Comparison of ENCODE assay signal across 8 cellular contexts in genomic region chr16:85151603-85152413, GRCh38. TPM values are rescaled to one million over a fixed set of nuclear protein-coding genes. Genes with fewer than 3 reads are reported as not detected.
DNase-seq lines count a peak whose midpoint lies in the region; ATAC-seq and TF ChIP-seq lines count a peak whose summit lies in the region.

No MANE protein-coding gene starts in this region.

- peaks cover 0 to 20% (median 0%) of the 10 kb centered on the region in 4 donors for H3K27me3 ChIP-seq in esophagus squamous epithelium

- no peak for TF ChIP-seq POLR2A in esophagus squamous epithelium (IDR thresholded peaks at IDR 0.05)

- H3K27ac Mint-ChIP-seq in activated CD4-positive, alpha-beta T cell treated with anti-CD3 and anti-CD28 coated beads for 36 hours = no peak overlapping the region

- no peak overlapping the region for H3K4me3 Mint-ChIP-seq in activated CD4-positive, alpha-beta T cell treated with anti-CD3 and anti-CD28 coated beads for 36 hours

- H3K27ac ChIP-seq in esophagus squamous epithelium = peak overlapping the region in 3 of 4 donors; percentile 62 to 72 (median 67)

- H3K36me3 ChIP-seq in esophagus squamous epithelium = no peaks in the 10 kb centered on the region

- H3K4me1 ChIP-seq in esophagus squamous epithelium = peaks cover 14 to 60% (median 30%) of the 10 kb centered on the region in 3 donors

- H3K4me3 ChIP-seq in esophagus squamous epithelium = no peak overlapping the region

- peak; percentile 97 for DNase-seq in DMS 273 (lab: John Stamatoyannopoulos, UW; ENCODE audit: unreplicated experiment)
- DNase-seq in NCI-H2171 (lab: John Stamatoyannopoulos, UW) = peak; percentile 54
- no peak for DNase-seq in esophagus squamous epithelium (lab: John Stamatoyannopoulos, UW)
- DNase-seq in omental fat pad (ENCODE audit: low spot score) = no peak
- DNase-seq in stimulated activated CD4-positive, alpha-beta T cell treated with anti-CD3 and anti-CD28 coated beads, Interleukin-12 subunit alpha, Interleukin-12 subunit beta, amount 100 ng/mL, for 4 hours = no peak
- DNase-seq in activated CD4-positive, alpha-beta T cell treated with anti-CD3 and anti-CD28 coated beads for 36 hours = no peak
- no peak for DNase-seq in T-helper 9 cell

- 23 to 57% methylated on average over 5 to 7 of the region's 24 CpGs for WGBS in esophagus squamous epithelium, 2 donors

- no peaks in the 10 kb centered on the region for H3K27me3 Mint-ChIP-seq in activated CD4-positive, alpha-beta T cell treated with anti-CD3 and anti-CD28 coated beads for 36 hours

- intact Hi-C loops in esophagus squamous epithelium (cut with DNase I) = no loop called here
- intact Hi-C loops in activated CD4-positive, alpha-beta T cell treated with anti-CD3 and anti-CD28 coated beads for 36 hours (cut with DNase I, micrococcal nuclease) = no loop called here

- CTCF ChIA-PET in activated CD4-positive, alpha-beta T cell treated with anti-CD3 and anti-CD28 coated beads for 36 hours (lab: Charles Lee) = no interaction called here

- TF ChIP-seq CTCF in esophagus squamous epithelium (IDR thresholded peaks at IDR 0.05) (no peak), omental fat pad (IDR thresholded peaks at IDR 0.05) (no peak)

- H3K36me3 Mint-ChIP-seq in activated CD4-positive, alpha-beta T cell treated with anti-CD3 and anti-CD28 coated beads for 36 hours (ENCODE audit: low read depth) = no peaks in the 10 kb centered on the region

- ATAC-seq in omental fat pad (ENCODE audit: low FRiP score) = peak; percentile 96
- no peak for ATAC-seq in GM21360 (IDR thresholded peaks at IDR 0.05; ENCODE audit: unreplicated experiment)
- ATAC-seq in activated CD4-positive, alpha-beta T cell treated with anti-CD3 and anti-CD28 coated beads for 36 hours = no peak

- H3K9me3 Mint-ChIP-seq in activated CD4-positive, alpha-beta T cell treated with anti-CD3 and anti-CD28 coated beads for 36 hours (ENCODE audit: low read depth) = no peaks in the 10 kb centered on the region

- H3K9me3 ChIP-seq in esophagus squamous epithelium = no peaks in the 10 kb centered on the region

- POLR2A ChIA-PET in activated CD4-positive, alpha-beta T cell treated with anti-CD3 and anti-CD28 coated beads for 36 hours (lab: Charles Lee) = no interaction called here

- peaks cover 2% of the 10 kb centered on the region for H3K4me1 Mint-ChIP-seq in activated CD4-positive, alpha-beta T cell treated with anti-CD3 and anti-CD28 coated beads for 36 hours

RNA-seq across cellular contexts. Expression of gene CIBAR2, which starts 39.5 kb away (rescaled TPM):
- total RNA-seq in esophagus squamous epithelium (not detected), omental fat pad (not detected)
- total RNA-seq in activated CD4-positive, alpha-beta T cell treated with anti-CD3 and anti-CD28 coated beads for 36 hours = not detected

Comparison
In these comparisons a context has a peak if more than half of its experiments do, and no peak if none do; other contexts are left out.
1. DNase-seq: peak in DMS 273 (single experiment) and NCI-H2171 (single experiment); none in esophagus squamous epithelium (single experiment), omental fat pad (single experiment), stimulated activated CD4-positive, alpha-beta T cell treated with anti-CD3 and anti-CD28 coated beads, Interleukin-12 subunit alpha, Interleukin-12 subunit beta, amount 100 ng/mL, for 4 hours (single experiment), activated CD4-positive, alpha-beta T cell treated with anti-CD3 and anti-CD28 coated beads for 36 hours (single experiment) and T-helper 9 cell (single experiment).